ENCODE assay signal across 2 cellular contexts in the genomic region with DNA sequence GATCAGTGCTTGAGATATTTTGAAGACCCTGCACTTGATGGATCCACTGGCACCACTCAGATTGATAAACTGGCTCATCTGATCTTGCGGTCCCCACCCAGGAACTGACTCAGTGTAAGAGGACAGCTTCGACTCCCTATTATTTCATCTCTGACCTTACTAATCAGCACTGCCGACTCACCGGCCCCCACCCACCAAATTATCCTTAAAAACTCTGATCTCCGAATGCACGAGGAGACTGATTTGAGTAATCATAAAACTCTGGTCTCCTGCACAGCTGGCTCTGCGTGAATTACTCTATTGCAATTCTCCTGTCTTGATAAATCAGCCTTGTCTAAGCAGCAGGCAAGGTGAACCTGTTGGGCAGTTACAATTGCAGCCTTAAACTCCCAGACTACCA.
TF ChIP-seq lines count a peak whose summit lies in the region.

No MANE protein-coding gene starts in this region.

TF ChIP-seq in K562, 482 proteins besides CTCF, POLR2A, EP300 and RAD21:
- TF ChIP-seq FOSL1 (tag; conservative IDR thresholded peaks at IDR 0.05) (peak; percentile 34; the same call in 1 of the 2 replicates), SOX6 (IDR thresholded peaks at IDR 0.05) (no peak)

TF ChIP-seq in WTC11, 78 proteins besides CTCF, POLR2A, EP300 and RAD21:
- no peak for TF ChIP-seq ESRRA (CRISPR knock-in tag; IDR thresholded peaks at IDR 0.05; ENCODE audit: borderline replicate concordance)
- no peak for TF ChIP-seq ZNF425 (CRISPR knock-in tag; conservative IDR thresholded peaks at IDR 0.05)
- TF ChIP-seq, protein P1, sequence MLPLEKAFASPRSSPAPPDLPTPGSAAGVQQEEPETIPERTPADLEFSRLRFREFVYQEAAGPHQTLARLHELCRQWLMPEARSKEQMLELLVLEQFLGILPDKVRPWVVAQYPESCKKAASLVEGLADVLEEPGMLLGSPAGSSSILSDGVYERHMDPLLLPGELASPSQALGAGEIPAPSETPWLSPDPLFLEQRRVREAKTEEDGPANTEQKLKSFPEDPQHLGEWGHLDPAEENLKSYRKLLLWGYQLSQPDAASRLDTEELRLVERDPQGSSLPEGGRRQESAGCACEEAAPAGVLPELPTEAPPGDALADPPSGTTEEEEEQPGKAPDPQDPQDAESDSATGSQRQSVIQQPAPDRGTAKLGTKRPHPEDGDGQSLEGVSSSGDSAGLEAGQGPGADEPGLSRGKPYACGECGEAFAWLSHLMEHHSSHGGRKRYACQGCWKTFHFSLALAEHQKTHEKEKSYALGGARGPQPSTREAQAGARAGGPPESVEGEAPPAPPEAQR (CRISPR knock-in tag; IDR thresholded peaks at IDR 0.05): no peak
- no peak for TF ChIP-seq SP1 (CRISPR knock-in tag; conservative IDR thresholded peaks at IDR 0.05)
- TF ChIP-seq USF1 (CRISPR knock-in tag; IDR thresholded peaks at IDR 0.05): no peak
- TF ChIP-seq NR3C1 (CRISPR knock-in tag; conservative IDR thresholded peaks at IDR 0.05; ENCODE audit: low read depth): no peak
- no peak for TF ChIP-seq FOXJ3 (CRISPR knock-in tag; IDR thresholded peaks at IDR 0.05; ENCODE audit: borderline replicate concordance)
- no peak for TF ChIP-seq USF2 (CRISPR knock-in tag; IDR thresholded peaks at IDR 0.05)
- TF ChIP-seq, protein P2, sequence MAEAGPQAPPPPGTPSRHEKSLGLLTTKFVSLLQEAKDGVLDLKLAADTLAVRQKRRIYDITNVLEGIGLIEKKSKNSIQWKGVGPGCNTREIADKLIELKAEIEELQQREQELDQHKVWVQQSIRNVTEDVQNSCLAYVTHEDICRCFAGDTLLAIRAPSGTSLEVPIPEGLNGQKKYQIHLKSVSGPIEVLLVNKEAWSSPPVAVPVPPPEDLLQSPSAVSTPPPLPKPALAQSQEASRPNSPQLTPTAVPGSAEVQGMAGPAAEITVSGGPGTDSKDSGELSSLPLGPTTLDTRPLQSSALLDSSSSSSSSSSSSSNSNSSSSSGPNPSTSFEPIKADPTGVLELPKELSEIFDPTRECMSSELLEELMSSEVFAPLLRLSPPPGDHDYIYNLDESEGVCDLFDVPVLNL (CRISPR knock-in tag; IDR thresholded peaks at IDR 0.05; ENCODE audit: borderline replicate concordance, low read depth): no peak
- no peak for TF ChIP-seq ZNF219 (CRISPR knock-in tag; IDR thresholded peaks at IDR 0.05; ENCODE audit: borderline replicate concordance)
- TF ChIP-seq, protein P3, sequence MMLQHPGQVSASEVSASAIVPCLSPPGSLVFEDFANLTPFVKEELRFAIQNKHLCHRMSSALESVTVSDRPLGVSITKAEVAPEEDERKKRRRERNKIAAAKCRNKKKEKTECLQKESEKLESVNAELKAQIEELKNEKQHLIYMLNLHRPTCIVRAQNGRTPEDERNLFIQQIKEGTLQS (CRISPR knock-in tag; conservative IDR thresholded peaks at IDR 0.05): no peak
- no peak for TF ChIP-seq NFE2L1 (CRISPR knock-in tag; IDR thresholded peaks at IDR 0.05)
- no peak for TF ChIP-seq CREB1 (CRISPR knock-in tag; IDR thresholded peaks at IDR 0.05)
- TF ChIP-seq, protein P4, sequence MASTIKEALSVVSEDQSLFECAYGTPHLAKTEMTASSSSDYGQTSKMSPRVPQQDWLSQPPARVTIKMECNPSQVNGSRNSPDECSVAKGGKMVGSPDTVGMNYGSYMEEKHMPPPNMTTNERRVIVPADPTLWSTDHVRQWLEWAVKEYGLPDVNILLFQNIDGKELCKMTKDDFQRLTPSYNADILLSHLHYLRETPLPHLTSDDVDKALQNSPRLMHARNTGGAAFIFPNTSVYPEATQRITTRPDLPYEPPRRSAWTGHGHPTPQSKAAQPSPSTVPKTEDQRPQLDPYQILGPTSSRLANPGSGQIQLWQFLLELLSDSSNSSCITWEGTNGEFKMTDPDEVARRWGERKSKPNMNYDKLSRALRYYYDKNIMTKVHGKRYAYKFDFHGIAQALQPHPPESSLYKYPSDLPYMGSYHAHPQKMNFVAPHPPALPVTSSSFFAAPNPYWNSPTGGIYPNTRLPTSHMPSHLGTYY (CRISPR knock-in tag; IDR thresholded peaks at IDR 0.05): no peak
- TF ChIP-seq STAT6 (CRISPR knock-in tag; conservative IDR thresholded peaks at IDR 0.05; ENCODE audit: low read depth): no peak
- no peak for TF ChIP-seq GABPB1 (CRISPR knock-in tag; IDR thresholded peaks at IDR 0.05)
- no peak for TF ChIP-seq OVOL2 (CRISPR knock-in tag; IDR thresholded peaks at IDR 0.05; ENCODE audit: borderline replicate concordance)
- TF ChIP-seq CDX4 (CRISPR knock-in tag; IDR thresholded peaks at IDR 0.05; ENCODE audit: borderline replicate concordance): no peak
- TF ChIP-seq ZNF263 (CRISPR knock-in tag; IDR thresholded peaks at IDR 0.05; ENCODE audit: low read depth): no peak
- no peak for TF ChIP-seq ZNF138 (CRISPR knock-in tag; conservative IDR thresholded peaks at IDR 0.05)
TF ChIP-seq in WTC11: peak in this region for 0.
